In genomic region chrX:49143154-49143553, GRCh38 we compare ENCODE assay signal across 6 cellular contexts. TPM values are rescaled to one million over a fixed set of nuclear protein-coding genes. Genes with fewer than 3 reads are reported as not detected.
DNase-seq lines count a peak whose midpoint lies in the region; ATAC-seq and TF ChIP-seq lines count a peak whose summit lies in the region.
"Not testable (repeated sequence)": the region's sequence is repeated elsewhere in the genome, so short reads cannot be mapped to it uniquely, and the experiment has no call there.

No MANE protein-coding gene starts in this region.

- H3K36me3 Mint-ChIP-seq in activated CD8-positive, alpha-beta T cell treated with anti-CD3 and anti-CD28 coated beads for 36 hours (ENCODE audit: low read depth); activated naive CD4-positive, alpha-beta T cell treated with anti-CD3 and anti-CD28 coated beads for 36 hours (ENCODE audit: low read depth): not testable (repeated sequence)

- not testable (repeated sequence) for TF ChIP-seq CTCF in activated CD8-positive, alpha-beta T cell treated with anti-CD3 and anti-CD28 coated beads for 36 hours (IDR thresholded peaks at IDR 0.05)

- POLR2A ChIA-PET in activated CD8-positive, alpha-beta T cell treated with anti-CD3 and anti-CD28 coated beads for 36 hours (lab: Charles Lee): interaction anchor here (0.8 kb wide), 1 partner anchor 22 kb away, joined by 3 read pairs; no protein-coding TSS in a partner anchor

- peak; percentile 13 for DNase-seq in ELF-1 (ENCODE audit: low read depth, low spot score)
- DNase-seq in activated CD4-positive, alpha-beta T cell treated with anti-CD3 and anti-CD28 coated beads for 48 hours: peak; percentile 27
- peak; percentile 56 for DNase-seq in activated CD8-positive, alpha-beta T cell treated with anti-CD3 and anti-CD28 coated beads for 36 hours
- DNase-seq in activated naive CD4-positive, alpha-beta T cell treated with anti-CD3 and anti-CD28 coated beads for 36 hours: peak; percentile 41
- DNase-seq in stimulated activated CD4-positive, alpha-beta T cell treated with anti-CD3 and anti-CD28 coated beads, Interleukin-15, amount 100 ng/mL, for 24 hours: peak; percentile 20
- DNase-seq in stimulated activated CD4-positive, alpha-beta T cell treated with anti-CD3 and anti-CD28 coated beads, Interleukin-4, amount 100 ng/mL, for 1 hour: peak; percentile 20

- H3K4me3 Mint-ChIP-seq in activated CD8-positive, alpha-beta T cell treated with anti-CD3 and anti-CD28 coated beads for 36 hours; activated naive CD4-positive, alpha-beta T cell treated with anti-CD3 and anti-CD28 coated beads for 36 hours: not testable (repeated sequence)

- CTCF ChIA-PET in activated CD8-positive, alpha-beta T cell treated with anti-CD3 and anti-CD28 coated beads for 36 hours (lab: Charles Lee): interaction anchor here (0.9 to 4.1 kb wide), 5 partner anchors 13 to 121 kb away, joined by 3 to 18 read pairs (median 4); partner anchors contain the start of gene FOXP3
- CTCF ChIA-PET in activated naive CD4-positive, alpha-beta T cell treated with anti-CD3 and anti-CD28 coated beads for 36 hours (lab: Charles Lee): interaction anchor here (0.6 to 1.9 kb wide), 7 partner anchors 11 to 46 kb away, joined by 3 to 8 read pairs (median 5); no protein-coding TSS in a partner anchor

- ATAC-seq in activated CD8-positive, alpha-beta T cell treated with anti-CD3 and anti-CD28 coated beads for 36 hours: peak; percentile 47

- H3K27me3 Mint-ChIP-seq in activated CD8-positive, alpha-beta T cell treated with anti-CD3 and anti-CD28 coated beads for 36 hours; activated naive CD4-positive, alpha-beta T cell treated with anti-CD3 and anti-CD28 coated beads for 36 hours (ENCODE audit: low read depth): not testable (repeated sequence)

- intact Hi-C loops in activated CD8-positive, alpha-beta T cell treated with anti-CD3 and anti-CD28 coated beads for 36 hours (cut with micrococcal nuclease): not testable (repeated sequence)
- intact Hi-C loops in activated naive CD4-positive, alpha-beta T cell treated with anti-CD3 and anti-CD28 coated beads for 36 hours (cut with micrococcal nuclease): loop anchor here (2.0 to 5.0 kb wide), 2 partner anchors 22 to 609 kb away; no protein-coding TSS in a partner anchor

- not testable (repeated sequence) for H3K4me1 Mint-ChIP-seq in activated CD8-positive, alpha-beta T cell treated with anti-CD3 and anti-CD28 coated beads for 36 hours (ENCODE audit: low read depth); activated naive CD4-positive, alpha-beta T cell treated with anti-CD3 and anti-CD28 coated beads for 36 hours (ENCODE audit: low read depth)

- not testable (repeated sequence) for H3K9me3 Mint-ChIP-seq in activated CD8-positive, alpha-beta T cell treated with anti-CD3 and anti-CD28 coated beads for 36 hours; activated naive CD4-positive, alpha-beta T cell treated with anti-CD3 and anti-CD28 coated beads for 36 hours

- not testable (repeated sequence) for H3K27ac Mint-ChIP-seq in activated CD8-positive, alpha-beta T cell treated with anti-CD3 and anti-CD28 coated beads for 36 hours; activated naive CD4-positive, alpha-beta T cell treated with anti-CD3 and anti-CD28 coated beads for 36 hours

RNA-seq across cellular contexts. Expression of gene MAGIX, which starts 19.4 kb away (rescaled TPM):
- total RNA-seq in activated CD8-positive, alpha-beta T cell treated with anti-CD3 and anti-CD28 coated beads for 36 hours: under 1 TPM; 0.54 to 0.87 TPM
- under 1 TPM; 0.25 to 0.26 TPM for total RNA-seq in activated naive CD4-positive, alpha-beta T cell treated with anti-CD3 and anti-CD28 coated beads for 36 hours

RNA-seq across cellular contexts. Expression of gene GPKOW, which starts 19.6 kb away (rescaled TPM):
- 10 to 100 TPM; 18.5 to 19.0 TPM for total RNA-seq in activated CD8-positive, alpha-beta T cell treated with anti-CD3 and anti-CD28 coated beads for 36 hours
- total RNA-seq in activated naive CD4-positive, alpha-beta T cell treated with anti-CD3 and anti-CD28 coated beads for 36 hours: 10 to 100 TPM; 18.6 to 19.9 TPM

RNA-seq across cellular contexts. Expression of gene PLP2, which starts 28.5 kb away (rescaled TPM):
- 100 to 1,000 TPM; 130 to 136 TPM for total RNA-seq in activated CD8-positive, alpha-beta T cell treated with anti-CD3 and anti-CD28 coated beads for 36 hours
- total RNA-seq in activated naive CD4-positive, alpha-beta T cell treated with anti-CD3 and anti-CD28 coated beads for 36 hours: 100 to 1,000 TPM; 143 to 145 TPM

RNA-seq across cellular contexts. Expression of gene PRICKLE3, which starts 43.0 kb away (rescaled TPM):
- total RNA-seq in activated CD8-positive, alpha-beta T cell treated with anti-CD3 and anti-CD28 coated beads for 36 hours: 10 to 100 TPM; 25.9 TPM
- 1 to 10 TPM; 9.2 to 9.3 TPM for total RNA-seq in activated naive CD4-positive, alpha-beta T cell treated with anti-CD3 and anti-CD28 coated beads for 36 hours

RNA-seq across cellular contexts. Expression of gene SYP, which starts 56.8 kb away (rescaled TPM):
- total RNA-seq in activated CD8-positive, alpha-beta T cell treated with anti-CD3 and anti-CD28 coated beads for 36 hours: 10 to 100 TPM; 10.2 to 11.4 TPM
- 1 to 10 TPM; 2.5 to 2.6 TPM for total RNA-seq in activated naive CD4-positive, alpha-beta T cell treated with anti-CD3 and anti-CD28 coated beads for 36 hours

Comparison
In these comparisons a context has a peak if more than half of its experiments do, and no peak if none do; other contexts are left out.
1. Peak in every context shown above with its lines: DNase-seq and ATAC-seq.